21 cellular contexts compared by ENCODE assay signal in genomic region chr11:35911013-35911412, GRCh38.
"Had no signal": no experiment of that assay in that cellular context is flagged by ENCODE, and none has a peak within 500 bp of the region (broad histone marks: within the 10 kb centered on the region; RNA-seq: fewer than 3 reads in every experiment).

No MANE protein-coding gene starts in this region.

- H3K9me3 ChIP-seq: sigmoid colon had no signal

- H3K36me3 ChIP-seq: brain microvascular endothelial cell, sigmoid colon had no signal

- H3K27me3 ChIP-seq: brain microvascular endothelial cell, sigmoid colon had no signal

- H3K27ac ChIP-seq: brain microvascular endothelial cell, sigmoid colon had no signal

- DNase-seq: activated CD4-positive, alpha-beta T cell treated with anti-CD3 and anti-CD28 coated beads, Interleukin-2, amount 50 U/mL, for 1 hour; activated CD8-positive, alpha-beta memory T cell treated with anti-CD3 and anti-CD28 coated beads, Interleukin-2, amount 50 U/mL, for 4 hours; activated naive CD4-positive, alpha-beta T cell treated with anti-CD3 and anti-CD28 coated beads for 36 hours; activated T-cell treated with anti-CD3 and anti-CD28 coated beads, Interleukin-2, amount 50 U/mL, for 4 hours; anterior cingulate cortex; brain microvascular endothelial cell; cerebellar nuclear complex; effector CD4-positive, alpha-beta T cell; foreskin melanocyte; glutamatergic neuron; hippocampal formation; kidney; midbrain; nephron progenitor cell; nucleus accumbens; sigmoid colon; stimulated activated naive B cell treated with anti-CD40 and anti-IgM and Interleukin-4, amounts not matched to agents 10 μg/mL and 1 μg/mL and 100 μg/mL, for 72 hours; T-cell; T-helper 9 cell had no signal

- H3K4me3 ChIP-seq: sigmoid colon had no signal

- ATAC-seq: activated CD4-positive, CD25-positive, alpha-beta regulatory T cell treated with anti-CD3 and anti-CD28 coated beads, Interleukin-2, amount 50 U/mL, for 24 hours; activated T-cell treated with anti-CD3 and anti-CD28 coated beads, Interleukin-2, amount 50 U/mL, for 4 hours; left lobe of liver; stimulated activated naive B cell treated with anti-CD40 and anti-IgM and Interleukin-4, amounts not matched to agents 10 μg/mL and 1 μg/mL and 100 μg/mL, for 72 hours; T-cell had no signal
